ENCODE assay signal across 8 cellular contexts in genomic region chr6:148464319-148465010, GRCh38.
DNase-seq lines count a peak whose midpoint lies in the region; ATAC-seq and TF ChIP-seq lines count a peak whose summit lies in the region.

No MANE protein-coding gene starts in this region.

- peaks cover 0 to 15% of the 10 kb centered on the region in 2 experiments; a peak in 2 of 4 replicates for H3K4me1 ChIP-seq in SK-N-SH (ENCODE audit: control insufficient read depth in 1 of 2, insufficient read depth in 2 of 2, low read depth in 1 of 2, low read length in 1 of 2)

- no peaks in the 10 kb centered on the region for H3K27me3 ChIP-seq in H7 (ENCODE audit: control insufficient read depth, insufficient read depth, low read length)
- H3K27me3 ChIP-seq in SK-N-SH (ENCODE audit: insufficient read depth) = no peaks in the 10 kb centered on the region

- CTCF ChIA-PET in SK-N-SH (lab: Yijun Ruan, JAX) = interaction anchor here (0.6 to 3.4 kb wide), 13 partner anchors 9 to 319 kb away, joined by 3 to 17 read pairs (median 4); no protein-coding TSS in a partner anchor

- H4K20me1 ChIP-seq in SK-N-SH (ENCODE audit: insufficient read depth) = no peaks in the 10 kb centered on the region

- TF ChIP-seq POLR2A in GM18505 (IDR thresholded peaks at IDR 0.05; ENCODE audit: borderline replicate concordance, extremely low read depth, insufficient read depth, insufficient read length) = no peak

- no peak for TF ChIP-seq EP300 in SK-N-SH (IDR thresholded peaks at IDR 0.05; ENCODE audit: borderline replicate concordance in 1 of 2, low read depth in 1 of 2, low read length in 1 of 2)

- H3K36me3 ChIP-seq in H7 (replicated peaks; ENCODE audit: control insufficient read depth, insufficient read depth, low read length) (no peaks in the 10 kb centered on the region), SK-N-SH (replicated peaks in 1 of 2; ENCODE audit: control insufficient read depth in 1 of 2, insufficient read depth in 2 of 2, low read length in 1 of 2) (peaks cover 2 to 10% of the 10 kb centered on the region in 2 experiments)

- H3F3A ChIP-seq in SK-N-SH (replicated peaks; ENCODE audit: insufficient read depth) = peaks cover 26% of the 10 kb centered on the region

- H3K9me3 ChIP-seq in SK-N-SH = no peaks in the 10 kb centered on the region

- TF ChIP-seq RAD21 in SK-N-SH (IDR thresholded peaks at IDR 0.05; ENCODE audit: low read length) = peak; percentile 81

- no peak overlapping the region for H3K4me3 ChIP-seq in H7 (ENCODE audit: insufficient read depth, low read depth, low read length)
- peak overlapping the region in 1 of 2 experiments; percentile 52; a peak in 1 of 4 replicates for H3K4me3 ChIP-seq in SK-N-SH (ENCODE audit: low read depth in 2 of 2, low read length in 1 of 2)
- H3K4me3 ChIP-seq in skeletal muscle cell (ENCODE audit: low read depth, low read length) = no peak overlapping the region

- DNase-seq in GM03348 (ENCODE audit: low spot score) = peak; percentile 73
- peak; percentile 49 for DNase-seq in H7
- DNase-seq in M059J (ENCODE audit: low read depth) = peak; percentile 75
- peak; percentile 55 for DNase-seq in SK-N-SH
- DNase-seq in anterior cingulate cortex (lab: John Stamatoyannopoulos, UW) = peak in 49 of 58 donors; percentile 9 to 81 (median 55)
- DNase-seq in hepatic stellate cell (ENCODE audit: low spot score) = peak; percentile 54
- peak; percentile 36 for DNase-seq in skeletal muscle cell (ENCODE audit: low read depth)

- H3K4me2 ChIP-seq in SK-N-SH = no peak overlapping the region; the same call in 1 of the 2 replicates

- H3K9ac ChIP-seq in SK-N-SH = no peak overlapping the region

- POLR2A ChIA-PET in SK-N-SH (lab: Yijun Ruan, JAX) = no interaction called here

- peak overlapping the region in 1 of 2 experiments; percentile 47; a peak in 1 of 4 replicates for H3K27ac ChIP-seq in SK-N-SH (ENCODE audit: low read depth in 2 of 2, low read length in 1 of 2)

- ATAC-seq in GM18505 (IDR thresholded peaks at IDR 0.05; ENCODE audit: unreplicated experiment) = no peak

- H2AFZ ChIP-seq in SK-N-SH (ENCODE audit: low read depth) = no peak overlapping the region

- 36% methylated on average over 5 of the region's 5 CpGs for WGBS in SK-N-SH (ENCODE audit: low lambda C conversion rate)

- H3K79me2 ChIP-seq in SK-N-SH (ENCODE audit: insufficient read depth) = peaks cover 69% of the 10 kb centered on the region

- H3K9me2 ChIP-seq in SK-N-SH = no peaks in the 10 kb centered on the region

- peak; percentile 89 for TF ChIP-seq CTCF in SK-N-SH (IDR thresholded peaks at IDR 0.05)

TF ChIP-seq in SK-N-SH, 30 proteins besides CTCF, POLR2A, EP300 and RAD21:
- TF ChIP-seq EZH2phosphoT487 (IDR thresholded peaks at IDR 0.05; ENCODE audit: borderline replicate concordance, low read depth) (no peak), FOSL2 (IDR thresholded peaks at IDR 0.05; ENCODE audit: borderline replicate concordance, low read depth) (no peak), NFIC (IDR thresholded peaks at IDR 0.05; ENCODE audit: borderline replicate concordance) (no peak; the same call in 1 of the 2 replicates), MAX (IDR thresholded peaks at IDR 0.05; ENCODE audit: low read depth) (0 out of 2 replicates have a peak, but pooled peaks have one; percentile 12), MEF2A (IDR thresholded peaks at IDR 0.05; ENCODE audit: borderline replicate concordance, low read depth) (no peak), SMC3 (IDR thresholded peaks at IDR 0.05; ENCODE audit: low read depth, low read length) (peak; percentile 67)
TF ChIP-seq in SK-N-SH: peak in this region for 2.
